ENCODE assay signal across 1 cellular context in the genomic region with DNA sequence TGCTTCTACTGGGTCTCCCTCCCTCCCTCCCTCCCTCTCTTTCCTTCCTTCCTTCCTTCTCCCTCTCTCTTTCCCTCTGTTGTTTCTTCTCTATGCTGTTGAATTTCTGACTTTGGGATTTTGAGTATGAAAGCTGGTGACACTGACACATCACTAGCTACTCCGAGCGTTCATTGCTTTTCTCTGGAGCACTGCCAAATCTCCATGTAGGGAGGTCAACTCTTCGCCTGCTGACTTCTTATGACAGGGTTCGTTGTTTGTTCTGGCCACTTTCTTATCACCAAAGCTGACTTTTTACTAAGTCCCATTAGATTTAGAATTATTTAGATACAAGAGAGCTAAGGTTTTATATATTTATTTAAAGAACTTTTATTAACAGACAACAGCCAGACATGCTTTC.
TF ChIP-seq lines count a peak whose summit lies in the region.

No MANE protein-coding gene starts in this region.

TF ChIP-seq in IMR-90, 13 proteins besides CTCF, POLR2A, EP300 and RAD21 (continued from another document):
- TF ChIP-seq NFE2L2 (IDR thresholded peaks at IDR 0.05; ENCODE audit: low read depth, low read length) (no peak), RCOR1 (IDR thresholded peaks at IDR 0.05; ENCODE audit: insufficient replicate concordance, low read length) (no peak)
TF ChIP-seq in IMR-90: peak in this region for 0.
